Comparison of ENCODE assay signal across 9 cellular contexts in the genomic region with DNA sequence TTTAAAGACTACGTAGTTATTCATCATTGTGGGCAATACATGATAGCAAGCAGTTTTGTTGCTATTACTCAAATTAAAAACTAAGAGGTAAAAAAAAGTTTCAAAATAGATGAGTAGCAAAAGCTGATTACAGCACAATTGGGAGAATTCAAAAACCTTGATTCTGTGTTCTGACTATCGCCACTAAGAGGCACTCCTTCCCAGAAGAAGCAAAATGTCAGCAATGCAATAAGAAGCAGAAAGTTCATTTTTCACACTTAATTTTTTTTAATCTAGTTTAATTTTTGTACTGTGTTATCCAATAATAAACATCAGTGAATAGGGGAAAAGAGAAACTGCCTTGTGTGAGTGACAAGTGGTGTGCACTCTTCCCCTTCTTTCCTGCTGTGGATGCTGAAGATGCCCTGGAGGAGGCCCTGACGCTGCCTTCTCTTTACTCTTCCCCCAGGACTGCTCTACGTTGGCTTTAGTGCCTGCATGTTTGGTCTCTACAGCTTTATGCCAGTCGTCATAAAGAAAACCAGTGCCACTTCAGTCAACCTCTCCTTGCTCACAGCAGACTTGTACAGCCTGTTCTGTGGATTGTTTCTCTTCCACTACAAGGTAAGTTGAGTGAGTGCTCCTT.
A peak's percentile ranks its signal among the peaks of the same experiment; 100 is the strongest.
DNase-seq lines count a peak whose midpoint lies in the region; ATAC-seq, FAIRE-seq and TF ChIP-seq lines count a peak whose summit lies in the region.
"Had no signal": no experiment of that assay in that cellular context is flagged by ENCODE, and none has a peak within 500 bp of the region (broad histone marks: within the 10 kb centered on the region; RNA-seq: fewer than 3 reads in every experiment).

No MANE protein-coding gene starts in this region.

- H3K36me3 ChIP-seq in endothelial cell of umbilical vein (ENCODE audit: control insufficient read depth in 2 of 2, extremely low read depth in 1 of 2, insufficient read depth in 2 of 2, low read length in 2 of 2) (no peaks in the 10 kb centered on the region), neural progenitor cell (no peaks in the 10 kb centered on the region)

- POLR2A ChIA-PET in endothelial cell of umbilical vein (lab: Charles Lee): no interaction called here

- no peak overlapping the region for H3K4me3 ChIP-seq in endothelial cell of umbilical vein (replicated peaks in 1 of 3; ENCODE audit: insufficient read depth in 1 of 3, low read depth in 1 of 3, low read length in 3 of 3)
- no peak overlapping the region for H3K4me3 ChIP-seq in neural progenitor cell

- intact Hi-C loops in endothelial cell of umbilical vein (cut with micrococcal nuclease): loop anchor here (1.0 to 10.0 kb wide), 10 partner anchors 224 to 830 kb away; no protein-coding TSS in a partner anchor

- dilution Hi-C loops in endothelial cell of umbilical vein (cut with MboI; ENCODE audit: extremely low pct_ligation_motif_present, low sequenced_read_pairs): no loop called here

- peak; percentile 81 for FAIRE-seq in endothelial cell of umbilical vein (lab: Jason Lieb, UNC)

- H3K27ac ChIP-seq in endothelial cell of umbilical vein (ENCODE audit: insufficient read depth, low read depth, low read length): no peak overlapping the region
- H3K27ac ChIP-seq in neural progenitor cell: no peak overlapping the region

- peaks cover 35% of the 10 kb centered on the region for H3K36me3 Mint-ChIP-seq in neural progenitor cell

- H3K4me3 Mint-ChIP-seq in neural progenitor cell: no peak overlapping the region

- no peak for TF ChIP-seq POLR2A in endothelial cell of umbilical vein (IDR thresholded peaks at IDR 0.05; ENCODE audit: low read depth, low read length)

- H2AFZ ChIP-seq in endothelial cell of umbilical vein (ENCODE audit: low read depth, low read length) (no peak overlapping the region), neural progenitor cell (replicated peaks) (no peak overlapping the region)

- no peak overlapping the region for H3K27ac Mint-ChIP-seq in neural progenitor cell

- H3K9ac ChIP-seq in endothelial cell of umbilical vein (replicated peaks; ENCODE audit: extremely low read depth, insufficient read depth, low read length): no peak overlapping the region
- H3K9ac ChIP-seq in neural progenitor cell: no peak overlapping the region

- CTCF ChIA-PET in endothelial cell of umbilical vein (lab: Charles Lee): interaction anchor here (0.8 to 5.6 kb wide), 38 partner anchors 9 to 825 kb away, joined by 3 to 113 read pairs (median 4); partner anchors contain the start of gene PLN

- no peak for ATAC-seq in HG03135 (IDR thresholded peaks at IDR 0.05; ENCODE audit: unreplicated experiment)

- TF ChIP-seq CTCF in endothelial cell of umbilical vein (IDR thresholded peaks at IDR 0.05; ENCODE audit: extremely low read depth in 1 of 2, insufficient read depth in 1 of 2, low read depth in 1 of 2, low read length in 2 of 2) (peak in 1 of 2 donors; percentile 42), neural progenitor cell (IDR thresholded peaks at IDR 0.05) (peak; percentile 50)

- no TSS peak for BruUV-seq in endothelial cell of umbilical vein (replicated peaks; lab: Mats Ljungman, UMichigan)

- peaks cover 14% of the 10 kb centered on the region for H3K4me1 Mint-ChIP-seq in neural progenitor cell

- H3K9me3 ChIP-seq in endothelial cell of umbilical vein (replicated peaks; ENCODE audit: control insufficient read depth, insufficient read depth, low read length): no peaks in the 10 kb centered on the region
- no peaks in the 10 kb centered on the region for H3K9me3 ChIP-seq in neural progenitor cell (ENCODE audit: low read depth)

- peaks cover 9% of the 10 kb centered on the region for H3K27me3 Mint-ChIP-seq in neural progenitor cell (ENCODE audit: insufficient read depth, low read depth)

- H3K4me2 ChIP-seq in endothelial cell of umbilical vein (ENCODE audit: insufficient read depth, low read length) (no peak overlapping the region), neural progenitor cell (no peak overlapping the region)

- DNase-seq in EH (ENCODE audit: low read depth) (peak; percentile 32), NCI-H510A treated with DMSO at 0.1 percent for 48 hours (lab: John Stamatoyannopoulos, UW) (peak; percentile 66), endothelial cell of umbilical vein (ENCODE audit: low read depth, low spot score) (peak; percentile 35), neural progenitor cell (ENCODE audit: low spot score) (no peak), NCI-H2029 (lab: John Stamatoyannopoulos, UW) (no peak), NCI-H146 (lab: John Stamatoyannopoulos, UW) (no peak)
- DNase-seq in activated CD8-positive, alpha-beta memory T cell treated with anti-CD3 and anti-CD28 coated beads for 24 hours: no peak
- DNase-seq: activated effector memory CD4-positive, alpha-beta T cell treated with anti-CD3 and anti-CD28 coated beads, Interleukin-2, amount 50 U/mL, for 16 hours had no signal

- H4K20me1 ChIP-seq in endothelial cell of umbilical vein (replicated peaks; ENCODE audit: control insufficient read depth, extremely low read depth, insufficient read depth, low read length): no peaks in the 10 kb centered on the region
- H4K20me1 ChIP-seq in neural progenitor cell (ENCODE audit: low read depth): no peaks in the 10 kb centered on the region

- peaks cover 0 to 2% of the 10 kb centered on the region in 2 experiments for H3K27me3 ChIP-seq in endothelial cell of umbilical vein (ENCODE audit: control insufficient read depth in 2 of 2, insufficient read depth in 2 of 2, low read length in 2 of 2)
- H3K27me3 ChIP-seq in neural progenitor cell: no peaks in the 10 kb centered on the region

- peaks cover 2% of the 10 kb centered on the region for H3K9me3 Mint-ChIP-seq in neural progenitor cell

- H3K4me1 ChIP-seq in endothelial cell of umbilical vein (ENCODE audit: control insufficient read depth, extremely low read depth, insufficient read depth, low read length) (peaks cover 13% of the 10 kb centered on the region), neural progenitor cell (peaks cover 3% of the 10 kb centered on the region)

- H3K79me2 ChIP-seq in endothelial cell of umbilical vein (ENCODE audit: control insufficient read depth, insufficient read depth, low read length) (no peaks in the 10 kb centered on the region), neural progenitor cell (ENCODE audit: low read depth) (no peaks in the 10 kb centered on the region)

- no peaks in the 10 kb centered on the region for H3F3A ChIP-seq in neural progenitor cell (ENCODE audit: low read depth)

- H3K9me1 ChIP-seq in endothelial cell of umbilical vein (replicated peaks; ENCODE audit: control insufficient read depth, extremely low read depth, insufficient read depth, low read length): no peaks in the 10 kb centered on the region

TF ChIP-seq in endothelial cell of umbilical vein, 7 proteins besides CTCF, POLR2A, EP300 and RAD21:
- no peak for TF ChIP-seq POLR2AphosphoS5 (IDR thresholded peaks at IDR 0.05; ENCODE audit: insufficient read depth, low read depth, low read length)
- TF ChIP-seq GATA2 (IDR thresholded peaks at IDR 0.05; ENCODE audit: insufficient read depth, insufficient read length, low read depth, low read length): no peak
- TF ChIP-seq FOS (IDR thresholded peaks at IDR 0.05; ENCODE audit: borderline replicate concordance, insufficient read depth, low read length): no peak
- TF ChIP-seq, protein P1, sequence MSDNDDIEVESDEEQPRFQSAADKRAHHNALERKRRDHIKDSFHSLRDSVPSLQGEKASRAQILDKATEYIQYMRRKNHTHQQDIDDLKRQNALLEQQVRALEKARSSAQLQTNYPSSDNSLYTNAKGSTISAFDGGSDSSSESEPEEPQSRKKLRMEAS (IDR thresholded peaks at IDR 0.05; ENCODE audit: insufficient read depth, insufficient read length): no peak
- no peak for TF ChIP-seq JUN (IDR thresholded peaks at IDR 0.05; ENCODE audit: borderline replicate concordance, insufficient read depth, insufficient read length, low read depth)
- TF ChIP-seq EZH2 (IDR thresholded peaks at IDR 0.05; ENCODE audit: borderline replicate concordance, low read depth, low read length, severe bottlenecking): no peak
- TF ChIP-seq MYC (IDR thresholded peaks at IDR 0.05; ENCODE audit: low read depth, low read length): no peak

Comparison
In these comparisons a context has a peak if more than half of its experiments do, and no peak if none do; other contexts are left out.
1. DNase-seq: peak in EH (single experiment), NCI-H510A treated with DMSO at 0.1 percent for 48 hours (single experiment) and endothelial cell of umbilical vein (single experiment); none in neural progenitor cell (single experiment), activated CD8-positive, alpha-beta memory T cell treated with anti-CD3 and anti-CD28 coated beads for 24 hours (single experiment), NCI-H2029 (single experiment) and NCI-H146 (single experiment).